Comparison of ENCODE assay signal across 28 cellular contexts in the genomic region with DNA sequence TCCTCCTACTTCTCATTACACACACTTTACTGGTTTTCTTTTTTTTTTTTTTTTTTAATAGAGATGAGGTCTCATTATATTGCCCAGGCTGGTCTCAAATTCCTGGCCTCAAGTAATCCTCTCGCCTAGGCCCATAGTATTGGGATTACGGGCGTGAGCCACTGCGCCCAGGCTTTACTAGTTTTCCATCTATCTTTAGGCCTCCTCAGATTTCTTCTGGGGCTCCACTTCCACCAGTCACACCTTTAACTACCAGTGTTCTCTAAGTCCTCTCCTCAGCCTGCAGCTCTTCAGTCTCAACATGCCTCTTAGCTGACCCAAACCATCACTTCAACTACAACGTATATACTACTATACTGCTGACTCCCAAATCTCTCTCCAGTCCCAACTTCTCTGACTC. TPM values are rescaled to one million over a fixed set of nuclear protein-coding genes. Genes with fewer than 3 reads are reported as not detected.
DNase-seq lines count a peak whose midpoint lies in the region; ATAC-seq, FAIRE-seq and TF ChIP-seq lines count a peak whose summit lies in the region.
"Had no signal": no experiment of that assay in that cellular context is flagged by ENCODE, and none has a peak within 500 bp of the region (broad histone marks: within the 10 kb centered on the region; RNA-seq: fewer than 3 reads in every experiment).

No MANE protein-coding gene starts in this region.

- no peak overlapping the region for H3K4me3 Mint-ChIP-seq in central memory CD8-positive, alpha-beta T cell
- no peak overlapping the region for H3K4me3 Mint-ChIP-seq in naive thymus-derived CD8-positive, alpha-beta T cell
- H3K4me3 Mint-ChIP-seq in activated naive CD4-positive, alpha-beta T cell treated with anti-CD3 and anti-CD28 coated beads for 36 hours = no peak overlapping the region
- H3K4me3 Mint-ChIP-seq: CD4-positive, alpha-beta T cell; H9 had no signal

- in situ Hi-C loops in Panc1 (cut with HindIII; ENCODE audit: low pct_unique_long_range_greater_than_20kb, low sequenced_read_pairs) = no loop called here

- H3K36me3 Mint-ChIP-seq in central memory CD8-positive, alpha-beta T cell (ENCODE audit: insufficient read depth) = peaks cover 26% of the 10 kb centered on the region
- peaks cover 0 to 51% (median 7%) of the 10 kb centered on the region in 3 donors for H3K36me3 Mint-ChIP-seq in naive thymus-derived CD8-positive, alpha-beta T cell
- peaks cover 14% of the 10 kb centered on the region for H3K36me3 Mint-ChIP-seq in activated naive CD4-positive, alpha-beta T cell treated with anti-CD3 and anti-CD28 coated beads for 36 hours (ENCODE audit: low read depth)

- intact Hi-C loops in Panc1 (cut with micrococcal nuclease; ENCODE audit: unreplicated experiment) = no loop called here
- intact Hi-C loops in activated naive CD4-positive, alpha-beta T cell treated with anti-CD3 and anti-CD28 coated beads for 36 hours (cut with micrococcal nuclease) = no loop called here

- peak overlapping the region; percentile 63 for H3K27ac Mint-ChIP-seq in central memory CD8-positive, alpha-beta T cell (ENCODE audit: low read depth)
- peak overlapping the region in 6 of 10 donors; percentile 1 to 71 (median 20) for H3K27ac Mint-ChIP-seq in naive thymus-derived CD8-positive, alpha-beta T cell
- H3K27ac Mint-ChIP-seq in activated naive CD4-positive, alpha-beta T cell treated with anti-CD3 and anti-CD28 coated beads for 36 hours = no peak overlapping the region
- H3K27ac Mint-ChIP-seq: CD4-positive, alpha-beta T cell had no signal

- no peak overlapping the region for H3K4me3 ChIP-seq in Panc1 (ENCODE audit: low read depth in 2 of 2, low read length in 2 of 2)
- H3K4me3 ChIP-seq: BLaER1 treated with 17β-estradiol and CSF1 and Interleukin-3, amounts not matched to agents 10 nM and 100 nM; GM23248; SJCRH30 had no signal

- POLR2A ChIA-PET in Panc1 (lab: Charles Lee) = no interaction called here
- POLR2A ChIA-PET in naive thymus-derived CD8-positive, alpha-beta T cell (lab: Charles Lee) = interaction anchor here (0.7 kb wide), 1 partner anchor 361 kb away, joined by 5 read pairs; no protein-coding TSS in a partner anchor

- no peaks in the 10 kb centered on the region for H3K4me1 ChIP-seq in Panc1 (ENCODE audit: control insufficient read depth, insufficient read depth, low read length)

- no peak for TF ChIP-seq CTCF in Panc1 (IDR thresholded peaks at IDR 0.05)

- no peaks in the 10 kb centered on the region for H3K27me3 ChIP-seq in Panc1 (ENCODE audit: control insufficient read depth, insufficient read depth, low read length)
- H3K27me3 ChIP-seq: BLaER1 treated with 17β-estradiol and CSF1 and Interleukin-3, amounts not matched to agents 10 nM and 100 nM; SJCRH30 had no signal

- TSS peak; percentile 34 for BruUV-seq in Panc1 (replicated peaks; lab: Mats Ljungman, UMichigan)

- DNase-seq in Panc1 (ENCODE audit: low read depth, low spot score) (no peak), frontal cortex (ENCODE audit: low spot score in 2 of 2) (no peak)
- DNase-seq in central memory CD8-positive, alpha-beta T cell (ENCODE audit: low spot score in 2 of 2) = no peak
- no peak for DNase-seq in naive thymus-derived CD8-positive, alpha-beta T cell
- no peak for DNase-seq in activated naive CD4-positive, alpha-beta T cell treated with anti-CD3 and anti-CD28 coated beads for 36 hours
- DNase-seq in stimulated activated CD4-positive, alpha-beta T cell treated with anti-CD3 and anti-CD28 coated beads, Interleukin-4, amount 100 ng/mL, for 24 hours = no peak
- DNase-seq: AML-193; CD4-positive, alpha-beta T cell; COR-L47; DMS53; GM23248; H9; KBM-7; MV-4-11; NCI-H1105; NCI-H1436 treated with DMSO at 0.1 percent for 48 hours; NCI-H187 treated with DMSO at 0.1 percent for 48 hours; NCI-H2171 treated with DMSO at 0.1 percent for 48 hours; NCI-H524; NCI-H774; SJCRH30 had no signal

- no peaks in the 10 kb centered on the region for H3K9me3 Mint-ChIP-seq in central memory CD8-positive, alpha-beta T cell
- no peaks in the 10 kb centered on the region for H3K9me3 Mint-ChIP-seq in naive thymus-derived CD8-positive, alpha-beta T cell
- no peaks in the 10 kb centered on the region for H3K9me3 Mint-ChIP-seq in activated naive CD4-positive, alpha-beta T cell treated with anti-CD3 and anti-CD28 coated beads for 36 hours
- H3K9me3 Mint-ChIP-seq: CD4-positive, alpha-beta T cell; H9 had no signal

- no peaks in the 10 kb centered on the region; the same call in 1 of the 2 replicates for H3K36me3 ChIP-seq in Panc1 (ENCODE audit: control insufficient read depth, insufficient read depth, low read length)

- CTCF ChIA-PET in Panc1 (lab: Charles Lee) = no interaction called here
- CTCF ChIA-PET in activated naive CD4-positive, alpha-beta T cell treated with anti-CD3 and anti-CD28 coated beads for 36 hours (lab: Charles Lee) = interaction anchor here (0.5 to 1.6 kb wide), 6 partner anchors 19 to 252 kb away, joined by 3 to 11 read pairs (median 4); a partner anchor contains a TSS

- no peak overlapping the region for H3K27ac ChIP-seq in Panc1 (ENCODE audit: low read length)
- H3K27ac ChIP-seq: BLaER1 treated with 17β-estradiol and CSF1 and Interleukin-3, amounts not matched to agents 10 nM and 100 nM; GM23248; SJCRH30 had no signal

- H3K4me1 Mint-ChIP-seq in central memory CD8-positive, alpha-beta T cell = peaks cover 39% of the 10 kb centered on the region
- peaks cover 25 to 60% (median 44%) of the 10 kb centered on the region in 4 donors for H3K4me1 Mint-ChIP-seq in naive thymus-derived CD8-positive, alpha-beta T cell
- peaks cover 27% of the 10 kb centered on the region for H3K4me1 Mint-ChIP-seq in activated naive CD4-positive, alpha-beta T cell treated with anti-CD3 and anti-CD28 coated beads for 36 hours (ENCODE audit: low read depth)

- H3K27me3 Mint-ChIP-seq in central memory CD8-positive, alpha-beta T cell = no peaks in the 10 kb centered on the region
- no peaks in the 10 kb centered on the region for H3K27me3 Mint-ChIP-seq in naive thymus-derived CD8-positive, alpha-beta T cell
- H3K27me3 Mint-ChIP-seq in activated naive CD4-positive, alpha-beta T cell treated with anti-CD3 and anti-CD28 coated beads for 36 hours (ENCODE audit: low read depth) = no peaks in the 10 kb centered on the region
- H3K27me3 Mint-ChIP-seq: CD4-positive, alpha-beta T cell had no signal

- no peak for ATAC-seq in Panc1
- no peak for ATAC-seq in central memory CD8-positive, alpha-beta T cell (replicated peaks; ENCODE audit: extremely low read depth, poor library complexity, severe bottlenecking)
- ATAC-seq in naive thymus-derived CD8-positive, alpha-beta T cell = no peak

- no peak for FAIRE-seq in frontal cortex (lab: Jason Lieb, UNC)
- FAIRE-seq: A204.1, HTR-8/SVneo had no signal

- H3K9me3 ChIP-seq in Panc1 (ENCODE audit: control insufficient read depth, insufficient read depth, low read depth, low read length) = no peaks in the 10 kb centered on the region
- H3K9me3 ChIP-seq: BLaER1 treated with 17β-estradiol and CSF1 and Interleukin-3, amounts not matched to agents 10 nM and 100 nM had no signal

RNA-seq across cellular contexts. Expression of a gene that starts 10.4 kb away (rescaled TPM):
- total RNA-seq in Panc1 (2021; ENCODE audit: unreplicated experiment) = 56.5 TPM
- polyA plus RNA-seq in Panc1 (2012; ENCODE audit: insufficient read length) = 54.2 TPM
- total RNA-seq in naive thymus-derived CD8-positive, alpha-beta T cell = 100 to 1,000 TPM; 104 to 115 TPM
- polyA plus RNA-seq in naive thymus-derived CD8-positive, alpha-beta T cell = 10 to 100 TPM in 1 of 3 donors, 1 to 10 TPM in 2; 5.4 to 17.3 (median 7.4) TPM
- 10 to 100 TPM; 42.2 to 44.8 TPM for total RNA-seq in activated naive CD4-positive, alpha-beta T cell treated with anti-CD3 and anti-CD28 coated beads for 36 hours
- total RNA-seq in frontal cortex = 17.1 TPM

RNA-seq across cellular contexts. Expression of a gene that starts 14.1 kb away (rescaled TPM):
- total RNA-seq in Panc1 (2021; ENCODE audit: unreplicated experiment) = not detected
- not detected for polyA plus RNA-seq in Panc1 (2012; ENCODE audit: insufficient read length)
- total RNA-seq in naive thymus-derived CD8-positive, alpha-beta T cell = under 1 TPM; 0.18 to 0.19 TPM
- not detected for polyA plus RNA-seq in naive thymus-derived CD8-positive, alpha-beta T cell
- total RNA-seq in activated naive CD4-positive, alpha-beta T cell treated with anti-CD3 and anti-CD28 coated beads for 36 hours = not detected
- not detected for total RNA-seq in frontal cortex
- total RNA-seq: Daoy, G401, GM23248, H9, LHCN-M2, MCF 10A had no signal
- polyA plus RNA-seq: GM23248 had no signal

RNA-seq across cellular contexts. Expression of a gene that starts 34.6 kb away (rescaled TPM):
- total RNA-seq in Panc1 (2021; ENCODE audit: unreplicated experiment) = 0.59 TPM
- 0.35 TPM for polyA plus RNA-seq in Panc1 (2012; ENCODE audit: insufficient read length)
- total RNA-seq in naive thymus-derived CD8-positive, alpha-beta T cell = not detected
- under 1 TPM in 1 of 3 donors, not detected in 2; 0.16 TPM for polyA plus RNA-seq in naive thymus-derived CD8-positive, alpha-beta T cell
- 1 to 10 TPM in 1 of 2 experiments, under 1 TPM in 1; 0.81 to 1.0 TPM for total RNA-seq in activated naive CD4-positive, alpha-beta T cell treated with anti-CD3 and anti-CD28 coated beads for 36 hours
- total RNA-seq in frontal cortex = not detected
- total RNA-seq: CD4-positive, alpha-beta T cell had no signal

RNA-seq across cellular contexts. Expression of a gene that starts 39.1 kb away (rescaled TPM):
- 6.5 TPM for total RNA-seq in Panc1 (2021; ENCODE audit: unreplicated experiment)
- 7.7 TPM for polyA plus RNA-seq in Panc1 (2012; ENCODE audit: insufficient read length)
- 1 to 10 TPM; 1.9 to 2.7 TPM for total RNA-seq in naive thymus-derived CD8-positive, alpha-beta T cell
- not detected for polyA plus RNA-seq in naive thymus-derived CD8-positive, alpha-beta T cell
- total RNA-seq in activated naive CD4-positive, alpha-beta T cell treated with anti-CD3 and anti-CD28 coated beads for 36 hours = not detected
- total RNA-seq in frontal cortex = under 0.01 TPM
- total RNA-seq: MCF 10A had no signal

RNA-seq across cellular contexts. Expression of a gene that starts 59.2 kb away (rescaled TPM):
- total RNA-seq in Panc1 (2021; ENCODE audit: unreplicated experiment) = 0.92 TPM
- 0.22 TPM for polyA plus RNA-seq in Panc1 (2012; ENCODE audit: insufficient read length)
- total RNA-seq in naive thymus-derived CD8-positive, alpha-beta T cell = 100 to 1,000 TPM; 287 to 291 TPM
- 100 to 1,000 TPM; 136 to 240 (median 150) TPM for polyA plus RNA-seq in naive thymus-derived CD8-positive, alpha-beta T cell
- total RNA-seq in activated naive CD4-positive, alpha-beta T cell treated with anti-CD3 and anti-CD28 coated beads for 36 hours = 10 to 100 TPM; 95.9 to 97.9 TPM
- 1.2 TPM for total RNA-seq in frontal cortex
- total RNA-seq: G401 had no signal
